11 cellular contexts compared by ENCODE assay signal in genomic region chr1:108817016-108817415, GRCh38. TPM values are rescaled to one million over a fixed set of nuclear protein-coding genes. Genes with fewer than 3 reads are reported as not detected.
DNase-seq lines count a peak whose midpoint lies in the region; TF ChIP-seq lines count a peak whose summit lies in the region.
"Had no signal": no experiment of that assay in that cellular context is flagged by ENCODE, and none has a peak within 500 bp of the region (broad histone marks: within the 10 kb centered on the region; RNA-seq: fewer than 3 reads in every experiment).

No MANE protein-coding gene starts in this region.

- H3K4me1 Mint-ChIP-seq in nephron = peaks cover 49% of the 10 kb centered on the region
- H3K4me1 Mint-ChIP-seq: stimulated activated memory B cell treated with anti-CD40 and anti-IgM and Interleukin-4, amounts not matched to agents 10 μg/mL and 1 μg/mL and 100 μg/mL, for 72 hours had no signal

- H3K4me1 ChIP-seq in esophagus (ENCODE audit: control insufficient read depth in 2 of 2, insufficient read depth in 2 of 2, low read length in 1 of 2) = peaks cover 2 to 3% of the 10 kb centered on the region in 2 donors

- no peaks in the 10 kb centered on the region for H3K9me3 Mint-ChIP-seq in nephron
- H3K9me3 Mint-ChIP-seq: dendritic cell treated with granulocyte-macrophage colony-stimulating factor and Interleukin-4, amounts not matched to agents 40 ng/mL and 50 ng/mL, for 4 days; stimulated activated memory B cell treated with anti-CD40 and anti-IgM and Interleukin-4, amounts not matched to agents 10 μg/mL and 1 μg/mL and 100 μg/mL, for 72 hours had no signal

- peak overlapping the region; percentile 96 to 98 (median 98) for H3K27ac Mint-ChIP-seq in nephron
- H3K27ac Mint-ChIP-seq: dendritic cell treated with granulocyte-macrophage colony-stimulating factor and Interleukin-4, amounts not matched to agents 40 ng/mL and 50 ng/mL, for 4 days; stimulated activated memory B cell treated with anti-CD40 and anti-IgM and Interleukin-4, amounts not matched to agents 10 μg/mL and 1 μg/mL and 100 μg/mL, for 72 hours had no signal

- no peaks in the 10 kb centered on the region for H3K36me3 Mint-ChIP-seq in nephron (ENCODE audit: low read depth)
- H3K36me3 Mint-ChIP-seq: stimulated activated memory B cell treated with anti-CD40 and anti-IgM and Interleukin-4, amounts not matched to agents 10 μg/mL and 1 μg/mL and 100 μg/mL, for 72 hours had no signal

- DNase-seq in AG20443 (ENCODE audit: low spot score) (peak; percentile 82), NCI-H69 (lab: John Stamatoyannopoulos, UW) (peak; percentile 54), DMS114 treated with DMSO at 0.1 percent for 48 hours (lab: John Stamatoyannopoulos, UW; ENCODE audit: unreplicated experiment) (no peak), NCI-H1930 (lab: John Stamatoyannopoulos, UW) (no peak), NCI-H1694 treated with DMSO at 0.1 percent for 48 hours (lab: John Stamatoyannopoulos, UW) (no peak), SKM-1 treated with dmso at 0.1 percent for 144 hours (lab: John Stamatoyannopoulos, UW; ENCODE audit: unreplicated experiment) (no peak)
- DNase-seq: NCI-H1436 treated with DMSO at 0.1 percent for 48 hours had no signal

- peaks cover 1% of the 10 kb centered on the region for H3K27me3 Mint-ChIP-seq in nephron (ENCODE audit: low read depth)
- H3K27me3 Mint-ChIP-seq: dendritic cell treated with granulocyte-macrophage colony-stimulating factor and Interleukin-4, amounts not matched to agents 40 ng/mL and 50 ng/mL, for 4 days had no signal

- peak overlapping the region in 1 of 2 donors; percentile 30 for H3K4me3 ChIP-seq in esophagus (ENCODE audit: low read depth in 1 of 2, low read length in 2 of 2)

- no peaks in the 10 kb centered on the region for H3K36me3 ChIP-seq in esophagus (ENCODE audit: control insufficient read depth in 2 of 2, insufficient read depth in 2 of 2, low read length in 1 of 2)

- 35 to 44% methylated on average over 8 of the region's 8 CpGs for WGBS in esophagus, 2 donors

- H3K9me3 ChIP-seq in esophagus (ENCODE audit: control insufficient read depth in 2 of 2, insufficient read depth in 1 of 2, low read depth in 1 of 2, low read length in 1 of 2) = no peaks in the 10 kb centered on the region

- peak overlapping the region; percentile 26 to 55 (median 54) for H3K4me3 Mint-ChIP-seq in nephron
- H3K4me3 Mint-ChIP-seq: dendritic cell treated with granulocyte-macrophage colony-stimulating factor and Interleukin-4, amounts not matched to agents 40 ng/mL and 50 ng/mL, for 4 days; stimulated activated memory B cell treated with anti-CD40 and anti-IgM and Interleukin-4, amounts not matched to agents 10 μg/mL and 1 μg/mL and 100 μg/mL, for 72 hours had no signal

- no peaks in the 10 kb centered on the region for H3K27me3 ChIP-seq in esophagus (ENCODE audit: control insufficient read depth in 1 of 2, insufficient read depth in 2 of 2, low read length in 2 of 2)

- H3K27ac ChIP-seq in esophagus (ENCODE audit: low read depth in 2 of 2, low read length in 1 of 2) = peak overlapping the region; percentile 85 to 86

- TF ChIP-seq CTCF in nephron (IDR thresholded peaks at IDR 0.05; ENCODE audit: unreplicated experiment in 3 of 3) = no peak

RNA-seq across cellular contexts. Expression of gene AKNAD1, which starts 39.9 kb away (rescaled TPM):
- polyA plus RNA-seq in esophagus = 1 to 10 TPM in 1 of 2 donors, under 1 TPM in 1; 0.98 to 3.3 TPM

RNA-seq across cellular contexts. Expression of gene GPSM2, which starts 59.8 kb away (rescaled TPM):
- polyA plus RNA-seq in esophagus = 10 to 100 TPM; 30.3 to 40.8 TPM

Comparison
In these comparisons a context has a peak if more than half of its experiments do, and no peak if none do; other contexts are left out.
1. DNase-seq: peak in AG20443 (single experiment) and NCI-H69 (single experiment); none in DMS114 treated with DMSO at 0.1 percent for 48 hours (single experiment), NCI-H1930 (0 of 2), NCI-H1694 treated with DMSO at 0.1 percent for 48 hours (single experiment) and SKM-1 treated with dmso at 0.1 percent for 144 hours (single experiment).